In the genomic region with DNA sequence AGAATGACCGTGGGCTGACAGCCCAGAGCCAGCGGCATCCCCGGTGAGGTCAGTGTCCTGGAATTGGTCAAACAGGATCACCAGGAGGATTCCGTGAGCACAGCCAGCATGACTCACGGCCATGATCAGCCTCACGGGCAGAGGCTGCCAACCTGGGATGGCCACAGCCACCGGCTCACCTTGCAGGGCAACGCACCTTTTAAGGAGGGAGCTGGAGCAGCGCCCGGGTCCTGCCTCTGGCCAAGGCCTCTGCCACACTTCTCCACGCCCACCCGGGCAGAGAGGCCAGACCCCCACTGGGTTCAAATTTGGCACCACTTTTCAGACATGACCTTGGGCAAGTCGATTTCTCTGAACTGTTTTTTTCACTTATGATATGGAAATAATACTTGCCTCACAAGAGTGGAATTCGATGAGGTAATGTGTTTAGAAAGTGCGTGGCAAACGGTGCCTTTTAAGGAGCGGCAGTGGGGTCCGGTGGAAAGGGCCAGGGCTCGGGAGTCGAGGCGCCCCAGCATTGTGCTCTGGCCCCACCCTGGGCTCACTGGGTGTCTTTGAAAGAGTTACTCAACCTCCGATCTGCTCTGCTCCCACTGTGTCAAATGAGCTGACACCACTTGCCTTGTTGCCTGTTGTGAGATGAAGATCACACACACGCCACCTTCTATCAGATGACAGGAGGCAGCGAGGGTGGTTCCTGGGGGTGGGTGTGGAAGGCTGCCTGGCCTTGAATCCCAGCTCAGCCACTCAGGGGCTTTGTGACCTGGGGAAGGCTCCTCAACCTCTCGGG, we compare ENCODE assay signal across 8 cellular contexts. TPM values are rescaled to one million over a fixed set of nuclear protein-coding genes. Genes with fewer than 3 reads are reported as not detected.
DNase-seq lines count a peak whose midpoint lies in the region; ATAC-seq and TF ChIP-seq lines count a peak whose summit lies in the region.

No MANE protein-coding gene starts in this region.

- TSS peak; percentile 83 for BruUV-seq in mammary epithelial cell (replicated peaks; lab: Mats Ljungman, UMichigan)

- H3K27ac ChIP-seq in HUES64 (ENCODE audit: low read depth, low read length) (no peak overlapping the region), mammary epithelial cell (ENCODE audit: insufficient read depth, low read depth, low read length) (peak overlapping the region; percentile 68), tibial artery (peak overlapping the region; percentile 78 to 95)

- no peak overlapping the region for H2AFZ ChIP-seq in mammary epithelial cell (ENCODE audit: low read depth, low read length)

- H3K27me3 ChIP-seq in HUES64 (ENCODE audit: insufficient read depth, low read length) (no peaks in the 10 kb centered on the region), mammary epithelial cell (ENCODE audit: insufficient read depth, low read length) (no peaks in the 10 kb centered on the region), tibial artery (no peaks in the 10 kb centered on the region)

- peaks cover 8% of the 10 kb centered on the region for H3K4me1 ChIP-seq in HUES64 (ENCODE audit: insufficient read depth, low read length)
- H3K4me1 ChIP-seq in mammary epithelial cell (ENCODE audit: insufficient read depth, low read length), result peaks cover 66% of the 10 kb centered on the region
- H3K4me1 ChIP-seq in tibial artery, result peaks cover 0 to 95% (median 90%) of the 10 kb centered on the region in 4 donors

- ATAC-seq in left lobe of liver (peak; percentile 90), GM21619 (IDR thresholded peaks at IDR 0.05; ENCODE audit: unreplicated experiment) (no peak)

- H3K9ac ChIP-seq in HUES64 (ENCODE audit: low read depth, low read length) (0 out of 2 replicates have a peak overlapping the region, but pooled peaks have one; percentile 6), mammary epithelial cell (ENCODE audit: insufficient read depth, low read length) (peak overlapping the region; percentile 36)

- TF ChIP-seq CTCF in mammary epithelial cell (conservative IDR thresholded peaks at IDR 0.05 in 1 of 2, IDR thresholded peaks at IDR 0.05 in 1 of 2; ENCODE audit: extremely low read depth in 1 of 2, insufficient read depth in 1 of 2, low read depth in 1 of 2, low read length in 2 of 2) (no peak), tibial artery (IDR thresholded peaks at IDR 0.05) (no peak)

- H3K4me2 ChIP-seq in mammary epithelial cell (ENCODE audit: insufficient read depth, low read depth, low read length), result peak overlapping the region; percentile 61

- DNase-seq in mammary epithelial cell, result peak; percentile 94
- DNase-seq in left lobe of liver (ENCODE audit: low spot score), result peak; percentile 92
- DNase-seq in tibial artery, result peak; percentile 76 to 91
- no peak for DNase-seq in NCI-H510A treated with DMSO at 0.1 percent for 48 hours (lab: John Stamatoyannopoulos, UW)
- DNase-seq in activated T-cell treated with anti-CD3 and anti-CD28 coated beads for 4 hours, result no peak
- DNase-seq in activated naive CD4-positive, alpha-beta T cell treated with anti-CD3 and anti-CD28 coated beads, Interleukin-2, amount 50 U/mL, for 16 hours, result no peak

- H3K36me3 ChIP-seq in HUES64 (ENCODE audit: insufficient read depth, low read length), result 0 out of 2 replicates have a peak, but pooled peaks cover 10% of the 10 kb centered on the region
- no peaks in the 10 kb centered on the region for H3K36me3 ChIP-seq in mammary epithelial cell (ENCODE audit: insufficient read depth, low read length)
- no peaks in the 10 kb centered on the region for H3K36me3 ChIP-seq in tibial artery

- H3K9me3 ChIP-seq in HUES64 (ENCODE audit: insufficient read depth, low read depth, low read length) (no peaks in the 10 kb centered on the region), mammary epithelial cell (replicated peaks; ENCODE audit: insufficient read depth, low read length) (no peaks in the 10 kb centered on the region), tibial artery (no peaks in the 10 kb centered on the region)

- peaks cover 24% of the 10 kb centered on the region for H3K79me2 ChIP-seq in mammary epithelial cell (ENCODE audit: insufficient read depth, low read length)

- CTCF ChIA-PET in mammary epithelial cell (lab: Charles Lee; ENCODE audit: low non-redundant PET), result interaction anchor here (0.6 kb wide), 1 partner anchor 179 kb away, joined by 3 read pairs; no protein-coding TSS in a partner anchor

- dilution Hi-C loops in mammary epithelial cell (cut with HindIII; ENCODE audit: low sequenced_read_pairs), result loop anchor here (5.0 kb wide), 2 partner anchors 98 to 123 kb away; no protein-coding TSS in a partner anchor

- H3K4me3 ChIP-seq in HUES64 (ENCODE audit: low read length), result no peak overlapping the region
- H3K4me3 ChIP-seq in mammary epithelial cell (replicated peaks in 1 of 3; ENCODE audit: insufficient read depth in 1 of 3, low read depth in 2 of 3, low read length in 3 of 3), result no peak overlapping the region
- no peak overlapping the region for H3K4me3 ChIP-seq in tibial artery

- WGBS in HUES64, result 89% methylated on average over 25 of the region's 25 CpGs
- 0% methylated on average over 15 of the region's 25 CpGs for WGBS in mammary epithelial cell (ENCODE audit: low coverage, missing lambda C conversion rate)

- in situ Hi-C loops in mammary epithelial cell (cut with MboI; ENCODE audit: low sequenced_read_pairs in 2 of 2), result loop anchor here (5.0 to 10.0 kb wide), 3 partner anchors 71 to 163 kb away; partner anchors contain the start of gene MYH9 (in 1 of the 2)

- no peaks in the 10 kb centered on the region for H4K20me1 ChIP-seq in mammary epithelial cell (ENCODE audit: insufficient read depth, low read length)

- intact Hi-C loops in mammary epithelial cell (cut with micrococcal nuclease) (loop anchor here (1.0 to 10.0 kb wide), 4 partner anchors 55 to 441 kb away; partner anchors contain the start of gene RBFOX2), tibial artery (cut with DNase I; ENCODE audit: low total_unique reads) (loop anchor here (5.0 kb wide), 1 partner anchor 98 kb away; no protein-coding TSS in a partner anchor)

RNA-seq across cellular contexts. Expression of gene TXN2, which starts 16.0 kb away (rescaled TPM):
- polyA plus RNA-seq in HUES64 (2013, experiment 1 of 2), result 50.6 TPM
- 59.2 TPM for polyA plus RNA-seq in HUES64 (2013, experiment 2 of 2)
- total RNA-seq in mammary epithelial cell (10 to 100 TPM; 34.7 to 56.9 TPM), left lobe of liver (65.3 TPM)
- polyA plus RNA-seq in mammary epithelial cell, result 127 TPM
- polyA minus RNA-seq in mammary epithelial cell, result 136 TPM

RNA-seq across cellular contexts. Expression of gene FOXRED2, which starts 41.4 kb away (rescaled TPM):
- 19.4 TPM for polyA plus RNA-seq in HUES64 (2013, experiment 1 of 2)
- polyA plus RNA-seq in HUES64 (2013, experiment 2 of 2), result 22.1 TPM
- total RNA-seq in mammary epithelial cell (1 to 10 TPM; 5.8 to 7.4 TPM), left lobe of liver (9.0 TPM)
- 4.4 TPM for polyA plus RNA-seq in mammary epithelial cell
- 12.1 TPM for polyA minus RNA-seq in mammary epithelial cell

Comparison
In these comparisons a context has a peak if more than half of its experiments do, and no peak if none do; other contexts are left out.
1. DNase-seq: peak in mammary epithelial cell (single experiment), left lobe of liver (single experiment) and tibial artery (2 of 2); none in NCI-H510A treated with DMSO at 0.1 percent for 48 hours (single experiment), activated T-cell treated with anti-CD3 and anti-CD28 coated beads for 4 hours (single experiment) and activated naive CD4-positive, alpha-beta T cell treated with anti-CD3 and anti-CD28 coated beads, Interleukin-2, amount 50 U/mL, for 16 hours (single experiment).